ENCODE assay signal across 1 cellular context in genomic region chr1:8823295-8823664, GRCh38.
TF ChIP-seq lines count a peak whose summit lies in the region.

No MANE protein-coding gene starts in this region.

TF ChIP-seq in H1, 55 proteins besides CTCF, POLR2A, EP300 and RAD21:
- TF ChIP-seq TBP (IDR thresholded peaks at IDR 0.05; ENCODE audit: low read depth, low read length) = no peak
- TF ChIP-seq JUND (IDR thresholded peaks at IDR 0.05; ENCODE audit: low read length) = no peak
- TF ChIP-seq SP2 (IDR thresholded peaks at IDR 0.05; ENCODE audit: low read length) = no peak
- TF ChIP-seq RFX5 (IDR thresholded peaks at IDR 0.05; ENCODE audit: borderline replicate concordance, low read depth, low read length) = no peak
- TF ChIP-seq RNF2 (IDR thresholded peaks at IDR 0.05; ENCODE audit: borderline replicate concordance, low read depth, low read length, missing control alignments, poor library complexity, severe bottlenecking) = no peak
- TF ChIP-seq KDM5A (IDR thresholded peaks at IDR 0.05; ENCODE audit: low read length) = no peak
- TF ChIP-seq, protein P1, sequence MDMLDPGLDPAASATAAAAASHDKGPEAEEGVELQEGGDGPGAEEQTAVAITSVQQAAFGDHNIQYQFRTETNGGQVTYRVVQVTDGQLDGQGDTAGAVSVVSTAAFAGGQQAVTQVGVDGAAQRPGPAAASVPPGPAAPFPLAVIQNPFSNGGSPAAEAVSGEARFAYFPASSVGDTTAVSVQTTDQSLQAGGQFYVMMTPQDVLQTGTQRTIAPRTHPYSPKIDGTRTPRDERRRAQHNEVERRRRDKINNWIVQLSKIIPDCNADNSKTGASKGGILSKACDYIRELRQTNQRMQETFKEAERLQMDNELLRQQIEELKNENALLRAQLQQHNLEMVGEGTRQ (IDR thresholded peaks at IDR 0.05; ENCODE audit: low read length) = no peak
- no peak for TF ChIP-seq MAFK (IDR thresholded peaks at IDR 0.05; ENCODE audit: low read depth, low read length)
- TF ChIP-seq EGR1 (IDR thresholded peaks at IDR 0.05; ENCODE audit: borderline replicate concordance, low read depth, low read length) = no peak
- TF ChIP-seq FOSL1 (IDR thresholded peaks at IDR 0.05; ENCODE audit: insufficient read depth, low read depth, low read length) = no peak
